Comparison of ENCODE assay signal across 1 cellular context in genomic region chr1:167533851-167534300, GRCh38.
TF ChIP-seq lines count a peak whose summit lies in the region.

No MANE protein-coding gene starts in this region.

TF ChIP-seq in K562, 482 proteins besides CTCF, POLR2A, EP300 and RAD21 (continues in another document):
- TF ChIP-seq, protein P1, sequence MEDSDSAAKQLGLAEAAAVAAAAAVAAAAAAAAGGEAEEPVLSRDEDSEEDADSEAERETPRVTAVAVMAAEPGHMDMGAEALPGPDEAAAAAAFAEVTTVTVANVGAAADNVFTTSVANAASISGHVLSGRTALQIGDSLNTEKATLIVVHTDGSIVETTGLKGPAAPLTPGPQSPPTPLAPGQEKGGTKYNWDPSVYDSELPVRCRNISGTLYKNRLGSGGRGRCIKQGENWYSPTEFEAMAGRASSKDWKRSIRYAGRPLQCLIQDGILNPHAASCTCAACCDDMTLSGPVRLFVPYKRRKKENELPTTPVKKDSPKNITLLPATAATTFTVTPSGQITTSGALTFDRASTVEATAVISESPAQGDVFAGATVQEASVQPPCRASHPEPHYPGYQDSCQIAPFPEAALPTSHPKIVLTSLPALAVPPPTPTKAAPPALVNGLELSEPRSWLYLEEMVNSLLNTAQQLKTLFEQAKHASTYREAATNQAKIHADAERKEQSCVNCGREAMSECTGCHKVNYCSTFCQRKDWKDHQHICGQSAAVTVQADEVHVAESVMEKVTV (CRISPR knock-in tag; IDR thresholded peaks at IDR 0.05), result peak; percentile 89
- no peak for TF ChIP-seq ZBTB1 (CRISPR knock-in tag; IDR thresholded peaks at IDR 0.05; ENCODE audit: borderline replicate concordance, low read depth)
- TF ChIP-seq RCOR1 (IDR thresholded peaks at IDR 0.05; ENCODE audit: borderline replicate concordance in 1 of 2, low read depth in 2 of 2, low read length in 2 of 2), result peak in 1 of 2 experiments; percentile 26; a peak in 1 of 4 replicates
- no peak for TF ChIP-seq KHSRP (IDR thresholded peaks at IDR 0.05)
- no peak for TF ChIP-seq LARP7 (IDR thresholded peaks at IDR 0.05)
- 0 out of 2 replicates have a peak, but pooled peaks have one; percentile 28 for TF ChIP-seq RB1 (IDR thresholded peaks at IDR 0.05; ENCODE audit: low read depth)
- no peak for TF ChIP-seq NONO (IDR thresholded peaks at IDR 0.05; ENCODE audit: low read depth in 2 of 2, low read length in 1 of 2)
- peak; percentile 6; the same call in 1 of the 2 replicates for TF ChIP-seq HCFC1 (IDR thresholded peaks at IDR 0.05; ENCODE audit: low read depth, low read length)
- no peak for TF ChIP-seq MCM2 (IDR thresholded peaks at IDR 0.05; ENCODE audit: low read depth)
- TF ChIP-seq MEF2A (IDR thresholded peaks at IDR 0.05; ENCODE audit: control insufficient read depth, low read depth, low read length), result no peak
- no peak for TF ChIP-seq PPARD (CRISPR knock-in tag; IDR thresholded peaks at IDR 0.05)
- TF ChIP-seq RERE (CRISPR knock-in tag; IDR thresholded peaks at IDR 0.05; ENCODE audit: borderline replicate concordance), result no peak
- peak in 1 of 2 experiments; percentile 22; a peak in 1 of 4 replicates for TF ChIP-seq TEAD1 (CRISPR knock-in tag; IDR thresholded peaks at IDR 0.05)
- 0 out of 2 replicates have a peak, but pooled peaks have one; percentile 44 for TF ChIP-seq KLF16 (IDR thresholded peaks at IDR 0.05)
- peak; percentile 30; the same call in 1 of the 2 replicates for TF ChIP-seq CTBP1 (IDR thresholded peaks at IDR 0.05; ENCODE audit: borderline replicate concordance)
- peak; percentile 49 for TF ChIP-seq STAG1 (CRISPR knock-in tag; IDR thresholded peaks at IDR 0.05; ENCODE audit: borderline replicate concordance)
- no peak for TF ChIP-seq POLR2AphosphoS2 (IDR thresholded peaks at IDR 0.05; ENCODE audit: low read length)
- TF ChIP-seq ZBTB26 (CRISPR knock-in tag; IDR thresholded peaks at IDR 0.05), result no peak
- no peak for TF ChIP-seq ZNF444 (CRISPR knock-in tag; IDR thresholded peaks at IDR 0.05)
- TF ChIP-seq ZNF217 (CRISPR knock-in tag; IDR thresholded peaks at IDR 0.05), result no peak
- no peak for TF ChIP-seq ZNF212 (CRISPR knock-in tag; IDR thresholded peaks at IDR 0.05)
- 0 out of 4 replicates have a peak, but pooled peaks have one; percentile 3 to 25 for TF ChIP-seq MAZ (CRISPR knock-in tag; conservative IDR thresholded peaks at IDR 0.05 in 1 of 2, IDR thresholded peaks at IDR 0.05 in 1 of 2)
- TF ChIP-seq GTF2E2 (tag; IDR thresholded peaks at IDR 0.05), result no peak
- TF ChIP-seq ARNT (IDR thresholded peaks at IDR 0.05), result no peak
- TF ChIP-seq HMG20B (CRISPR knock-in tag; IDR thresholded peaks at IDR 0.05), result no peak
- no peak; a peak in 1 of 4 replicates for TF ChIP-seq TBL1XR1 (IDR thresholded peaks at IDR 0.05; ENCODE audit: low read length in 2 of 2)
- no peak for TF ChIP-seq HNRNPLL (IDR thresholded peaks at IDR 0.05; ENCODE audit: low read depth, low read length, poor library complexity, severe bottlenecking)
- peak; percentile 5; the same call in 1 of the 2 replicates for TF ChIP-seq JUN (IDR thresholded peaks at IDR 0.05; ENCODE audit: borderline replicate concordance, low read depth, low read length)
- no peak for TF ChIP-seq JUN (CRISPR knock-in tag; IDR thresholded peaks at IDR 0.05; ENCODE audit: borderline replicate concordance)
- TF ChIP-seq, protein P2, sequence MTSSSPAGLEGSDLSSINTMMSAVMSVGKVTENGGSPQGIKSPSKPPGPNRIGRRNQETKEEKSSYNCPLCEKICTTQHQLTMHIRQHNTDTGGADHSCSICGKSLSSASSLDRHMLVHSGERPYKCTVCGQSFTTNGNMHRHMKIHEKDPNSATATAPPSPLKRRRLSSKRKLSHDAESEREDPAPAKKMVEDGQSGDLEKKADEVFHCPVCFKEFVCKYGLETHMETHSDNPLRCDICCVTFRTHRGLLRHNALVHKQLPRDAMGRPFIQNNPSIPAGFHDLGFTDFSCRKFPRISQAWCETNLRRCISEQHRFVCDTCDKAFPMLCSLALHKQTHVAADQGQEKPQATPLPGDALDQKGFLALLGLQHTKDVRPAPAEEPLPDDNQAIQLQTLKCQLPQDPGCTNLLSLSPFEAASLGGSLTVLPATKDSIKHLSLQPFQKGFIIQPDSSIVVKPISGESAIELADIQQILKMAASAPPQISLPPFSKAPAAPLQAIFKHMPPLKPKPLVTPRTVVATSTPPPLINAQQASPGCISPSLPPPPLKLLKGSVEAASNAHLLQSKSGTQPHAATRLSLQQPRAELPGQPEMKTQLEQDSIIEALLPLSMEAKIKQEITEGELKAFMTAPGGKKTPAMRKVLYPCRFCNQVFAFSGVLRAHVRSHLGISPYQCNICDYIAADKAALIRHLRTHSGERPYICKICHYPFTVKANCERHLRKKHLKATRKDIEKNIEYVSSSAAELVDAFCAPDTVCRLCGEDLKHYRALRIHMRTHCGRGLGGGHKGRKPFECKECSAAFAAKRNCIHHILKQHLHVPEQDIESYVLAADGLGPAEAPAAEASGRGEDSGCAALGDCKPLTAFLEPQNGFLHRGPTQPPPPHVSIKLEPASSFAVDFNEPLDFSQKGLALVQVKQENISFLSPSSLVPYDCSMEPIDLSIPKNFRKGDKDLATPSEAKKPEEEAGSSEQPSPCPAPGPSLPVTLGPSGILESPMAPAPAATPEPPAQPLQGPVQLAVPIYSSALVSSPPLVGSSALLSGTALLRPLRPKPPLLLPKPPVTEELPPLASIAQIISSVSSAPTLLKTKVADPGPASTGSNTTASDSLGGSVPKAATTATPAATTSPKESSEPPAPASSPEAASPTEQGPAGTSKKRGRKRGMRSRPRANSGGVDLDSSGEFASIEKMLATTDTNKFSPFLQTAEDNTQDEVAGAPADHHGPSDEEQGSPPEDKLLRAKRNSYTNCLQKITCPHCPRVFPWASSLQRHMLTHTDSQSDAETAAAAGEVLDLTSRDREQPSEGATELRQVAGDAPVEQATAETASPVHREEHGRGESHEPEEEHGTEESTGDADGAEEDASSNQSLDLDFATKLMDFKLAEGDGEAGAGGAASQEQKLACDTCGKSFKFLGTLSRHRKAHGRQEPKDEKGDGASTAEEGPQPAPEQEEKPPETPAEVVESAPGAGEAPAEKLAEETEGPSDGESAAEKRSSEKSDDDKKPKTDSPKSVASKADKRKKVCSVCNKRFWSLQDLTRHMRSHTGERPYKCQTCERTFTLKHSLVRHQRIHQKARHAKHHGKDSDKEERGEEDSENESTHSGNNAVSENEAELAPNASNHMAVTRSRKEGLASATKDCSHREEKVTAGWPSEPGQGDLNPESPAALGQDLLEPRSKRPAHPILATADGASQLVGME (CRISPR knock-in tag; IDR thresholded peaks at IDR 0.05), result no peak
- TF ChIP-seq TFAP4 (CRISPR knock-in tag; IDR thresholded peaks at IDR 0.05; ENCODE audit: borderline replicate concordance), result peak; percentile 88
- no peak for TF ChIP-seq SAFB2 (IDR thresholded peaks at IDR 0.05; ENCODE audit: borderline replicate concordance, low read depth, low read length, severe bottlenecking)
- peak; percentile 39; the same call in 1 of the 2 replicates for TF ChIP-seq TEAD4 (IDR thresholded peaks at IDR 0.05; ENCODE audit: low read length)
- TF ChIP-seq TEAD4 (CRISPR knock-in tag; IDR thresholded peaks at IDR 0.05; ENCODE audit: borderline replicate concordance), result no peak
- TF ChIP-seq SAFB (IDR thresholded peaks at IDR 0.05; ENCODE audit: borderline replicate concordance, low read depth, low read length), result no peak
- TF ChIP-seq XRCC5 (IDR thresholded peaks at IDR 0.05; ENCODE audit: low read depth, low read length), result 0 out of 2 replicates have a peak, but pooled peaks have one; percentile 38
- TF ChIP-seq ZNF253 (CRISPR knock-in tag; conservative IDR thresholded peaks at IDR 0.05), result no peak
- no peak for TF ChIP-seq ZNF830 (CRISPR knock-in tag; IDR thresholded peaks at IDR 0.05)
- no peak for TF ChIP-seq ZFP36 (IDR thresholded peaks at IDR 0.05; ENCODE audit: low read depth, low read length, partially characterized antibody)
- TF ChIP-seq, protein P3, sequence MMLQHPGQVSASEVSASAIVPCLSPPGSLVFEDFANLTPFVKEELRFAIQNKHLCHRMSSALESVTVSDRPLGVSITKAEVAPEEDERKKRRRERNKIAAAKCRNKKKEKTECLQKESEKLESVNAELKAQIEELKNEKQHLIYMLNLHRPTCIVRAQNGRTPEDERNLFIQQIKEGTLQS (IDR thresholded peaks at IDR 0.05), result no peak
- TF ChIP-seq, protein P3 (CRISPR knock-in tag; conservative IDR thresholded peaks at IDR 0.05), result 0 out of 2 replicates have a peak, but pooled peaks have one; percentile 70
- TF ChIP-seq ZNF655 (CRISPR knock-in tag; IDR thresholded peaks at IDR 0.05), result no peak
- no peak for TF ChIP-seq ZNF668 (CRISPR knock-in tag; IDR thresholded peaks at IDR 0.05)
- peak; percentile 81 for TF ChIP-seq DACH1 (IDR thresholded peaks at IDR 0.05; ENCODE audit: partially characterized antibody)
- no peak for TF ChIP-seq MYNN (IDR thresholded peaks at IDR 0.05)
- no peak for TF ChIP-seq MYNN (CRISPR knock-in tag; IDR thresholded peaks at IDR 0.05)
- no peak for TF ChIP-seq ZKSCAN8 (CRISPR knock-in tag; IDR thresholded peaks at IDR 0.05)
- TF ChIP-seq, protein P4, sequence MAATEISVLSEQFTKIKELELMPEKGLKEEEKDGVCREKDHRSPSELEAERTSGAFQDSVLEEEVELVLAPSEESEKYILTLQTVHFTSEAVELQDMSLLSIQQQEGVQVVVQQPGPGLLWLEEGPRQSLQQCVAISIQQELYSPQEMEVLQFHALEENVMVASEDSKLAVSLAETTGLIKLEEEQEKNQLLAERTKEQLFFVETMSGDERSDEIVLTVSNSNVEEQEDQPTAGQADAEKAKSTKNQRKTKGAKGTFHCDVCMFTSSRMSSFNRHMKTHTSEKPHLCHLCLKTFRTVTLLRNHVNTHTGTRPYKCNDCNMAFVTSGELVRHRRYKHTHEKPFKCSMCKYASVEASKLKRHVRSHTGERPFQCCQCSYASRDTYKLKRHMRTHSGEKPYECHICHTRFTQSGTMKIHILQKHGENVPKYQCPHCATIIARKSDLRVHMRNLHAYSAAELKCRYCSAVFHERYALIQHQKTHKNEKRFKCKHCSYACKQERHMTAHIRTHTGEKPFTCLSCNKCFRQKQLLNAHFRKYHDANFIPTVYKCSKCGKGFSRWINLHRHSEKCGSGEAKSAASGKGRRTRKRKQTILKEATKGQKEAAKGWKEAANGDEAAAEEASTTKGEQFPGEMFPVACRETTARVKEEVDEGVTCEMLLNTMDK (IDR thresholded peaks at IDR 0.05; ENCODE audit: borderline replicate concordance, insufficient read depth, low read depth, low read length, poor library complexity, severe bottlenecking), result no peak
